31 cellular contexts compared by ENCODE assay signal in the genomic region with DNA sequence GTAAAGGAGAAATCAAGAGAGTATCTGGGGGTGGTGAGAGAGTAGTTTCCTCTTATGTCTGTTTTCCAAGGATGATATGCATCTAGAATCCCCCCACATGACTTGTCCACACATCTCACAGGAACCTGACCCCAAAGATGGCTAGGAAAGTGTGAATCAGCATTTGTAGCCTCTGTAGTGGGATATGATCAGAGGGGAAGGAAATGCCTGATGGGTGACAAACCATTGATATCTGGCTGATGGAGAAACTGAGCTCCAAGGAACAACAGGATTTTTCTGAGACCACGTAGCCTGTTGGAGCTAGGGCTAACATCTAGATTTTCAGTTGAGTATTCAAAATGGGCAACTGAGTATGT.
DNase-seq lines count a peak whose midpoint lies in the region; ATAC-seq, FAIRE-seq and TF ChIP-seq lines count a peak whose summit lies in the region.
"Had no signal": no experiment of that assay in that cellular context is flagged by ENCODE, and none has a peak within 500 bp of the region (broad histone marks: within the 10 kb centered on the region; RNA-seq: fewer than 3 reads in every experiment).

No MANE protein-coding gene starts in this region.

- no peaks in the 10 kb centered on the region for H3K9me3 Mint-ChIP-seq in effector memory CD8-positive, alpha-beta T cell
- H3K9me3 Mint-ChIP-seq: activated naive CD8-positive, alpha-beta T cell treated with anti-CD3 and anti-CD28 coated beads for 36 hours; immature natural killer cell had no signal

- no peaks in the 10 kb centered on the region for H3K9me2 ChIP-seq in GM23248 (ENCODE audit: insufficient read depth)

- H3K27ac Mint-ChIP-seq in effector memory CD8-positive, alpha-beta T cell, result no peak overlapping the region
- H3K27ac Mint-ChIP-seq: activated naive CD8-positive, alpha-beta T cell treated with anti-CD3 and anti-CD28 coated beads for 36 hours; IgD-negative memory B cell; immature natural killer cell; naive thymus-derived CD4-positive, alpha-beta T cell had no signal

- peaks cover 52% of the 10 kb centered on the region for H3F3A ChIP-seq in GM23248 (ENCODE audit: insufficient read depth)

- no peaks in the 10 kb centered on the region for H3K36me3 ChIP-seq in GM23248 (ENCODE audit: low read depth)
- H3K36me3 ChIP-seq in fibroblast of lung (ENCODE audit: control insufficient read depth, insufficient read depth, low read length), result no peaks in the 10 kb centered on the region
- H3K36me3 ChIP-seq: BLaER1 treated with 17β-estradiol and CSF1 and Interleukin-3, amounts not matched to agents 10 nM and 100 nM; left lung; stomach; thyroid gland; WERI-Rb-1 had no signal

- H3K4me3 ChIP-seq in GM23248 (peak overlapping the region; percentile 7; the same call in 1 of the 2 replicates), fibroblast of lung (replicated peaks in 1 of 4; ENCODE audit: control extremely low read depth in 1 of 4, insufficient read depth in 1 of 4, low read depth in 3 of 4, low read length in 4 of 4) (no peak overlapping the region)
- H3K4me3 ChIP-seq: BLaER1 treated with 17β-estradiol and CSF1 and Interleukin-3, amounts not matched to agents 10 nM and 100 nM; left lung; PC-9; stomach; thyroid gland had no signal

- H2AFZ ChIP-seq in GM23248 (peak overlapping the region; percentile 53), fibroblast of lung (ENCODE audit: low read length) (no peak overlapping the region)
- H2AFZ ChIP-seq: PC-9 had no signal

- DNase-seq in GM23248 (peak; percentile 55), RCC 7860 (ENCODE audit: low spot score) (peak; percentile 19), fibroblast of lung (ENCODE audit: low read depth in 2 of 2) (peak in 1 of 2 donors; percentile 92), pulmonary artery endothelial cell (ENCODE audit: low read depth, low spot score) (peak; percentile 30), left cardiac atrium (no peak)
- DNase-seq in effector memory CD8-positive, alpha-beta T cell, result no peak
- DNase-seq: activated CD4-positive, alpha-beta T cell treated with anti-CD3 and anti-CD28 coated beads for 48 hours; activated effector memory CD4-positive, alpha-beta T cell treated with anti-CD3 and anti-CD28 coated beads, Interleukin-2, amount 50 U/mL, for 16 hours; activated naive CD8-positive, alpha-beta T cell treated with anti-CD3 and anti-CD28 coated beads for 36 hours; activated T-cell treated with anti-CD3 and anti-CD28 coated beads, Interleukin-2, amount 50 U/mL, for 1 hour; effector CD8-positive, alpha-beta T cell; immature natural killer cell; left lung; naive thymus-derived CD4-positive, alpha-beta T cell; NCI-H1092; NCI-H1694 treated with DMSO at 0.1 percent for 48 hours; NCI-H526; NK-92 treated with Interleukin-12 subunit alpha and Interleukin-12 subunit beta, amount 100 ng/mL, for 24 hours; occipital lobe; PC-9; SHP77 treated with DMSO at 0.1 percent for 48 hours; stimulated activated CD4-positive, alpha-beta T cell treated with anti-CD3 and anti-CD28 coated beads, Interleukin-2, amount 100 ng/mL, for 24 hours; stomach; SW 1271; T-helper 9 cell; thyroid gland; WERI-Rb-1 had no signal

- TF ChIP-seq CTCF in fibroblast of lung (conservative IDR thresholded peaks at IDR 0.05 in 1 of 2, IDR thresholded peaks at IDR 0.05 in 1 of 2; ENCODE audit: low read depth in 1 of 2, low read length in 2 of 2), result no peak

- H3K4me1 Mint-ChIP-seq in effector memory CD8-positive, alpha-beta T cell (ENCODE audit: low read depth in 2 of 2), result no peaks in the 10 kb centered on the region
- H3K4me1 Mint-ChIP-seq: activated naive CD8-positive, alpha-beta T cell treated with anti-CD3 and anti-CD28 coated beads for 36 hours; IgD-negative memory B cell; immature natural killer cell; naive thymus-derived CD4-positive, alpha-beta T cell had no signal

- no peak for FAIRE-seq in RCC 7860 (lab: Jason Lieb, UNC)

- H3K9me3 ChIP-seq in GM23248 (ENCODE audit: low read depth) (no peaks in the 10 kb centered on the region), fibroblast of lung (ENCODE audit: control insufficient read depth, insufficient read depth, low read depth, low read length) (no peaks in the 10 kb centered on the region)
- H3K9me3 ChIP-seq: BLaER1 treated with 17β-estradiol and CSF1 and Interleukin-3, amounts not matched to agents 10 nM and 100 nM; left lung; stomach; thyroid gland had no signal

- no peak overlapping the region for H3K4me3 Mint-ChIP-seq in effector memory CD8-positive, alpha-beta T cell
- H3K4me3 Mint-ChIP-seq: activated naive CD8-positive, alpha-beta T cell treated with anti-CD3 and anti-CD28 coated beads for 36 hours; IgD-negative memory B cell; immature natural killer cell; naive thymus-derived CD4-positive, alpha-beta T cell had no signal

- ATAC-seq in left cardiac atrium, result no peak
- no peak for ATAC-seq in effector memory CD8-positive, alpha-beta T cell (replicated peaks)
- ATAC-seq in HG02798 (IDR thresholded peaks at IDR 0.05; ENCODE audit: poor library complexity, unreplicated experiment), result no peak
- ATAC-seq: left lung; naive thymus-derived CD4-positive, alpha-beta T cell had no signal

- peak overlapping the region; percentile 40 for H3K4me2 ChIP-seq in GM23248 (ENCODE audit: unreplicated experiment)
- H3K4me2 ChIP-seq in fibroblast of lung (ENCODE audit: extremely low read depth, insufficient read depth, low read length), result peak overlapping the region; percentile 20
- H3K4me2 ChIP-seq: BLaER1 treated with 17β-estradiol and CSF1 and Interleukin-3, amounts not matched to agents 10 nM and 100 nM; PC-9 had no signal

- H3K79me2 ChIP-seq in GM23248 (ENCODE audit: insufficient read depth) (no peaks in the 10 kb centered on the region), fibroblast of lung (ENCODE audit: control insufficient read depth, insufficient read depth, low read length) (no peaks in the 10 kb centered on the region)

- no peaks in the 10 kb centered on the region for H4K20me1 ChIP-seq in GM23248 (ENCODE audit: insufficient read depth)
- no peaks in the 10 kb centered on the region for H4K20me1 ChIP-seq in fibroblast of lung (ENCODE audit: control insufficient read depth, extremely low read depth, insufficient read depth, low read length)
- H4K20me1 ChIP-seq: BLaER1 treated with 17β-estradiol and CSF1 and Interleukin-3, amounts not matched to agents 10 nM and 100 nM had no signal

- H3K27ac ChIP-seq in GM23248, result peak overlapping the region; percentile 70
- no peak overlapping the region for H3K27ac ChIP-seq in fibroblast of lung (ENCODE audit: insufficient read depth, low read length)
- H3K27ac ChIP-seq: BLaER1 treated with 17β-estradiol and CSF1 and Interleukin-3, amounts not matched to agents 10 nM and 100 nM; HL-60; left lung; PC-9; stomach; thyroid gland; WERI-Rb-1 had no signal

- intact Hi-C loops in left cardiac atrium (cut with DNase I), result no loop called here

- H3K4me1 ChIP-seq in GM23248 (ENCODE audit: insufficient read depth) (peaks cover 43% of the 10 kb centered on the region), fibroblast of lung (ENCODE audit: control insufficient read depth, extremely low read depth, insufficient read depth, low read length) (peaks cover 2% of the 10 kb centered on the region)
- H3K4me1 ChIP-seq: BLaER1 treated with 17β-estradiol and CSF1 and Interleukin-3, amounts not matched to agents 10 nM and 100 nM; left lung; stomach; thyroid gland had no signal

- 9 to 12% methylated on average over 1 of the region's 1 CpG for WGBS in GM23248 (ENCODE audit: low coverage in 1 of 2, low lambda C conversion rate in 2 of 2, missing lambda C conversion rate in 2 of 2), 2 experiments

- no peaks in the 10 kb centered on the region for H3K27me3 ChIP-seq in GM23248 (replicated peaks; ENCODE audit: insufficient read depth)
- no peaks in the 10 kb centered on the region for H3K27me3 ChIP-seq in fibroblast of lung (ENCODE audit: control insufficient read depth, insufficient read depth, low read length)
- H3K27me3 ChIP-seq: BLaER1 treated with 17β-estradiol and CSF1 and Interleukin-3, amounts not matched to agents 10 nM and 100 nM; left lung; stomach; thyroid gland had no signal

- in situ Hi-C loops in GM23248 (cut with MboI), result no loop called here

- H3K27me3 Mint-ChIP-seq in effector memory CD8-positive, alpha-beta T cell, result peaks cover 6 to 9% of the 10 kb centered on the region in 2 donors
- H3K27me3 Mint-ChIP-seq: IgD-negative memory B cell had no signal

- H3K9ac ChIP-seq in GM23248, result no peak overlapping the region
- H3K9ac ChIP-seq in fibroblast of lung (ENCODE audit: insufficient read depth, low read length), result no peak overlapping the region
- H3K9ac ChIP-seq: BLaER1 treated with 17β-estradiol and CSF1 and Interleukin-3, amounts not matched to agents 10 nM and 100 nM had no signal

- no peaks in the 10 kb centered on the region for H3K36me3 Mint-ChIP-seq in effector memory CD8-positive, alpha-beta T cell (ENCODE audit: insufficient read depth)
- H3K36me3 Mint-ChIP-seq: activated naive CD8-positive, alpha-beta T cell treated with anti-CD3 and anti-CD28 coated beads for 36 hours; IgD-negative memory B cell; immature natural killer cell; naive thymus-derived CD4-positive, alpha-beta T cell had no signal

Comparison
In these comparisons a context has a peak if more than half of its experiments do, and no peak if none do; other contexts are left out.
1. DNase-seq: peak in GM23248 (single experiment), RCC 7860 (single experiment) and pulmonary artery endothelial cell (single experiment); none in left cardiac atrium (single experiment) and effector memory CD8-positive, alpha-beta T cell (0 of 3).